Comparison of ENCODE assay signal across 7 cellular contexts in the genomic region with DNA sequence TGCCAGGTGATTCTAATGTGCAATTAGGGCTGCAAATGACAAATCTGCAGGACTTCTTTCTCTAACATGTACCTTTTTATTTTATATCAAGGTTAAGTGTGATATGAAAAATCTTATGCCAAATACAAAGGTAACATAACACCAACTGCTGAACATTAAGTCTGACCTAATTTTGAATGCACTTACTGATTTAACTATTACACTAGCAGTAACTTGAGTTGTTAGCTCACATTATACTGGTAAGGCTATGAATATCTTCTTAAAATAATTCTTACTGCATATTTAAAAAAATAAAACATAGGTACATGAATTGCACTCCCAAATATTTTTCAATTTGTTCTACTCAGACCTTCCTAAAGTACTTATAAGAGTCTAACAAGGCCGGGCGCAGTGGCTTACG.
"Had no signal": no experiment of that assay in that cellular context is flagged by ENCODE, and none has a peak within 500 bp of the region (broad histone marks: within the 10 kb centered on the region; RNA-seq: fewer than 3 reads in every experiment).

No MANE protein-coding gene starts in this region.

- H3K4me3 ChIP-seq: K562 had no signal

- ATAC-seq: HepG2, K562 had no signal

- H3K27ac ChIP-seq: HL-60, KMS-11 had no signal

- DNase-seq: IMR-90, KBM-7, KG1 had no signal
